ENCODE assay signal across 8 cellular contexts in the genomic region with DNA sequence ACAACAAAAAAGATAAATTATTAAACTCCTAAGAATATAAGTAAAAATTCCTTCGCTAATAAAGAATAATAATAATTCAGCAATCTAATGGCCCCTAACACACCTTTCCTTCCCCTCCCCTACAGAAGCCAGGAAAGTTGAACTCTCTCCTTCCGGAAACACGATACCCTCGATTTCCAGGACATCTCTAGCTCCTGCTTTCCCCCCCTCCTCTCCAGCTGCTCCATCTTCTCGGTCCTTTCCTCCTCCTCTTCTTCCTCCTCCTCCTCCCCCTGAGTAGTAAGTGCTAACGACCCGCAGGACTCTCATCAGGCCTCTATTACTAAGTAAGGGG. TPM values are rescaled to one million over a fixed set of nuclear protein-coding genes. Genes with fewer than 3 reads are reported as not detected.
DNase-seq lines count a peak whose midpoint lies in the region; ATAC-seq and TF ChIP-seq lines count a peak whose summit lies in the region.

No MANE protein-coding gene starts in this region.

- H3K4me3 ChIP-seq in AG04450 (ENCODE audit: low read depth, low read length) (peak overlapping the region; percentile 95), WI38 (ENCODE audit: low read depth, low read length) (peak overlapping the region; percentile 98), iPS DF 6.9 (ENCODE audit: low read length) (peak overlapping the region; percentile 99)

- peak overlapping the region; percentile 91 for H3K4me3 Mint-ChIP-seq in stimulated activated effector memory CD8-positive, alpha-beta T cell treated with anti-CD3 and anti-CD28 coated beads, Interleukin-12 subunit alpha, Interleukin-12 subunit beta, amount 100 ng/mL, for 72 hours

- no peaks in the 10 kb centered on the region for H3K4me1 ChIP-seq in iPS DF 6.9 (ENCODE audit: control insufficient read depth, insufficient read depth, low read length)

- CTCF ChIA-PET in AG04450 (lab: Charles Lee), result no interaction called here
- CTCF ChIA-PET in HEK293T (lab: Yijun Ruan, JAX), result interaction anchor here (0.6 kb wide), 1 partner anchor 23 kb away, joined by 3 read pairs; no protein-coding TSS in a partner anchor

- H3K4me1 Mint-ChIP-seq in stimulated activated effector memory CD8-positive, alpha-beta T cell treated with anti-CD3 and anti-CD28 coated beads, Interleukin-12 subunit alpha, Interleukin-12 subunit beta, amount 100 ng/mL, for 72 hours, result peaks cover 17% of the 10 kb centered on the region

- H3K27ac ChIP-seq in AG04450 (ENCODE audit: low read depth, low read length) (peak overlapping the region; percentile 78), iPS DF 6.9 (ENCODE audit: low read length) (no peak overlapping the region)

- ATAC-seq in stimulated activated effector memory CD8-positive, alpha-beta T cell treated with anti-CD3 and anti-CD28 coated beads, Interleukin-12 subunit alpha, Interleukin-12 subunit beta, amount 100 ng/mL, for 72 hours, result no peak
- ATAC-seq in HG03159 (IDR thresholded peaks at IDR 0.05; ENCODE audit: unreplicated experiment), result no peak

- TF ChIP-seq CTCF in AG04450 (IDR thresholded peaks at IDR 0.05; ENCODE audit: low read depth, low read length), result no peak
- TF ChIP-seq CTCF in WI38 (IDR thresholded peaks at IDR 0.05; ENCODE audit: low read depth, low read length), result no peak

- peaks cover 12% of the 10 kb centered on the region for H3K36me3 Mint-ChIP-seq in stimulated activated effector memory CD8-positive, alpha-beta T cell treated with anti-CD3 and anti-CD28 coated beads, Interleukin-12 subunit alpha, Interleukin-12 subunit beta, amount 100 ng/mL, for 72 hours

- H3K9me3 ChIP-seq in AG04450 (ENCODE audit: control insufficient read depth, insufficient read depth, low read length) (no peaks in the 10 kb centered on the region; the same call in 1 of the 2 replicates), iPS DF 6.9 (ENCODE audit: control insufficient read depth, insufficient read depth, low read length) (no peaks in the 10 kb centered on the region)

- H3K27ac Mint-ChIP-seq in stimulated activated effector memory CD8-positive, alpha-beta T cell treated with anti-CD3 and anti-CD28 coated beads, Interleukin-12 subunit alpha, Interleukin-12 subunit beta, amount 100 ng/mL, for 72 hours, result peak overlapping the region; percentile 90

- no peaks in the 10 kb centered on the region for H3K9me3 Mint-ChIP-seq in stimulated activated effector memory CD8-positive, alpha-beta T cell treated with anti-CD3 and anti-CD28 coated beads, Interleukin-12 subunit alpha, Interleukin-12 subunit beta, amount 100 ng/mL, for 72 hours

- DNase-seq in AG04450 (ENCODE audit: low read depth, low spot score) (no peak), HEK293T (ENCODE audit: extremely low spot score) (peak; percentile 48), iPS DF 6.9 (ENCODE audit: low read depth, low spot score) (no peak), middle frontal gyrus (ENCODE audit: extremely low spot score, low spot score) (no peak), SK-N-DZ (ENCODE audit: low spot score) (no peak)
- no peak for DNase-seq in stimulated activated effector memory CD8-positive, alpha-beta T cell treated with anti-CD3 and anti-CD28 coated beads, Interleukin-12 subunit alpha, Interleukin-12 subunit beta, amount 100 ng/mL, for 72 hours (ENCODE audit: low spot score in 2 of 2)

- POLR2A ChIA-PET in AG04450 (lab: Yijun Ruan, JAX) (no interaction called here), HEK293T (lab: Yijun Ruan, JAX) (interaction anchor here (1.4 kb wide), 1 partner anchor 11 kb away, joined by 8 read pairs; no protein-coding TSS in a partner anchor)

- H3K36me3 ChIP-seq in iPS DF 6.9 (ENCODE audit: control insufficient read depth, insufficient read depth, low read length), result no peaks in the 10 kb centered on the region

- H3K27me3 ChIP-seq in AG04450 (ENCODE audit: control insufficient read depth, insufficient read depth, low read length) (no peaks in the 10 kb centered on the region), iPS DF 6.9 (ENCODE audit: control insufficient read depth, insufficient read depth, low read length) (no peaks in the 10 kb centered on the region)

- no CpG with 5 or more reads among the region's 7 CpGs for WGBS in iPS DF 6.9 (ENCODE audit: insufficient coverage, insufficient read length)

TF ChIP-seq in HEK293T, 16 proteins besides CTCF, POLR2A, EP300 and RAD21:
- no peak for TF ChIP-seq FOXA1 (IDR thresholded peaks at IDR 0.05)
- TF ChIP-seq HDGF (IDR thresholded peaks at IDR 0.05; ENCODE audit: borderline replicate concordance), result no peak
- no peak for TF ChIP-seq CTBP1 (IDR thresholded peaks at IDR 0.05; ENCODE audit: borderline replicate concordance)
- TF ChIP-seq NFRKB (IDR thresholded peaks at IDR 0.05), result no peak
- TF ChIP-seq TARDBP (IDR thresholded peaks at IDR 0.05), result no peak
- no peak; the same call in 1 of the 2 replicates for TF ChIP-seq L3MBTL2 (conservative IDR thresholded peaks at IDR 0.05)
- TF ChIP-seq FOXK2 (IDR thresholded peaks at IDR 0.05), result no peak
- no peak for TF ChIP-seq SUZ12 (IDR thresholded peaks at IDR 0.05)
- no peak for TF ChIP-seq ARNT (IDR thresholded peaks at IDR 0.05)
- TF ChIP-seq FOXM1 (IDR thresholded peaks at IDR 0.05; ENCODE audit: borderline replicate concordance), result no peak
- TF ChIP-seq, protein P1, sequence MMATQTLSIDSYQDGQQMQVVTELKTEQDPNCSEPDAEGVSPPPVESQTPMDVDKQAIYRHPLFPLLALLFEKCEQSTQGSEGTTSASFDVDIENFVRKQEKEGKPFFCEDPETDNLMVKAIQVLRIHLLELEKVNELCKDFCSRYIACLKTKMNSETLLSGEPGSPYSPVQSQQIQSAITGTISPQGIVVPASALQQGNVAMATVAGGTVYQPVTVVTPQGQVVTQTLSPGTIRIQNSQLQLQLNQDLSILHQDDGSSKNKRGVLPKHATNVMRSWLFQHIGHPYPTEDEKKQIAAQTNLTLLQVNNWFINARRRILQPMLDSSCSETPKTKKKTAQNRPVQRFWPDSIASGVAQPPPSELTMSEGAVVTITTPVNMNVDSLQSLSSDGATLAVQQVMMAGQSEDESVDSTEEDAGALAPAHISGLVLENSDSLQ (IDR thresholded peaks at IDR 0.05), result no peak
- TF ChIP-seq ZNF384 (IDR thresholded peaks at IDR 0.05), result no peak
- TF ChIP-seq ELF4 (IDR thresholded peaks at IDR 0.05), result no peak
- TF ChIP-seq LEF1 (IDR thresholded peaks at IDR 0.05; ENCODE audit: borderline replicate concordance), result no peak
- TF ChIP-seq SP1 (IDR thresholded peaks at IDR 0.05), result no peak
- TF ChIP-seq BHLHE40 (IDR thresholded peaks at IDR 0.05; ENCODE audit: borderline replicate concordance), result no peak

RNA-seq across cellular contexts. Expression of gene TASP1, which starts 0.6 kb away (rescaled TPM):
- polyA plus RNA-seq in AG04450 (2011; rRNA removed), result 5.1 and 6.0 TPM in 2 replicates
- 8.2 and 13.2 TPM in 2 replicates for polyA minus RNA-seq in AG04450 (2011; rRNA and poly(A)+ RNA removed)
- 6.0 and 6.2 TPM in 2 replicates for polyA plus RNA-seq in SK-N-DZ (2014; cell fraction: cytosol; rRNA removed)
- polyA plus RNA-seq in SK-N-DZ (2014; cell fraction: nucleus; rRNA removed), result 9.9 and 11.0 TPM in 2 replicates
